ENCODE assay signal across 10 cellular contexts in genomic region chr3:120773932-120774331, GRCh38.
A peak's percentile ranks its signal among the peaks of the same experiment; 100 is the strongest.
DNase-seq lines count a peak whose midpoint lies in the region; ATAC-seq and TF ChIP-seq lines count a peak whose summit lies in the region.
"Had no signal": no experiment of that assay in that cellular context is flagged by ENCODE, and none has a peak within 500 bp of the region (broad histone marks: within the 10 kb centered on the region; RNA-seq: fewer than 3 reads in every experiment).

No MANE protein-coding gene starts in this region.

- DNase-seq in GM12865 (ENCODE audit: low read depth) (peak; percentile 41), astrocyte of the hippocampus (ENCODE audit: low read depth, low spot score) (peak; percentile 63), iPS-NIHi11 (ENCODE audit: low spot score) (no peak), SIG-M5 (lab: John Stamatoyannopoulos, UW) (no peak)
- DNase-seq: activated CD4-positive, alpha-beta T cell treated with anti-CD3 and anti-CD28 coated beads, Interleukin-2, amount 50 U/mL, for 48 hours; CD4-positive, alpha-beta T cell had no signal

- H3K4me3 ChIP-seq in GM12865 (ENCODE audit: low read depth, low read length) = no peak overlapping the region

- ATAC-seq in GM21447 (IDR thresholded peaks at IDR 0.05; ENCODE audit: unreplicated experiment) (peak; percentile 76), HG03175 (IDR thresholded peaks at IDR 0.05; ENCODE audit: unreplicated experiment) (peak; percentile 91), GM18520 (IDR thresholded peaks at IDR 0.05; ENCODE audit: unreplicated experiment) (no peak), HG02588 (IDR thresholded peaks at IDR 0.05; ENCODE audit: unreplicated experiment) (no peak)

- no peak for TF ChIP-seq CTCF in GM12865 (IDR thresholded peaks at IDR 0.05; ENCODE audit: insufficient read depth, low read depth, low read length, missing control alignments)

Comparison
In these comparisons a context has a peak if more than half of its experiments do, and no peak if none do; other contexts are left out.
1. DNase-seq: peak in GM12865 (single experiment) and astrocyte of the hippocampus (single experiment); none in iPS-NIHi11 (single experiment) and SIG-M5 (single experiment).
2. ATAC-seq: peak in GM21447 (single experiment) and HG03175 (single experiment); none in GM18520 (single experiment) and HG02588 (single experiment).